Comparison of ENCODE assay signal across 1 cellular context in genomic region chr9:34610434-34611206, GRCh38.
A peak's percentile ranks its signal among the peaks of the same experiment; 100 is the strongest.
TF ChIP-seq lines count a peak whose summit lies in the region.

No MANE protein-coding gene starts in this region.

TF ChIP-seq in K562, 482 proteins besides CTCF, POLR2A, EP300 and RAD21:
- TF ChIP-seq CBFB (CRISPR knock-in tag; IDR thresholded peaks at IDR 0.05), result no peak
- TF ChIP-seq MAX (CRISPR knock-in tag; IDR thresholded peaks at IDR 0.05), result 0 out of 2 replicates have a peak, but pooled peaks have one; percentile 19
- peak; percentile 57; the same call in 1 of the 2 replicates for TF ChIP-seq RBFOX2 (IDR thresholded peaks at IDR 0.05; ENCODE audit: low read depth, low read length)
- TF ChIP-seq MEIS2 (IDR thresholded peaks at IDR 0.05; ENCODE audit: partially characterized antibody), result peak; percentile 26
- no peak for TF ChIP-seq PBX2 (CRISPR knock-in tag; IDR thresholded peaks at IDR 0.05; ENCODE audit: low read depth)
- TF ChIP-seq PBX2 (tag; conservative IDR thresholded peaks at IDR 0.05; ENCODE audit: low read depth), result 0 out of 2 replicates have a peak, but pooled peaks have one; percentile 20
- peak in 1 of 2 experiments; percentile 88; a peak in 2 of 4 replicates for TF ChIP-seq SRF (CRISPR knock-in tag; IDR thresholded peaks at IDR 0.05)
- no peak for TF ChIP-seq ZZZ3 (IDR thresholded peaks at IDR 0.05)
- peak; percentile 57; the same call in 1 of the 2 replicates for TF ChIP-seq POLR2G (IDR thresholded peaks at IDR 0.05; ENCODE audit: low read depth, low read length)
- TF ChIP-seq GABPB1 (CRISPR knock-in tag; IDR thresholded peaks at IDR 0.05), result 0 out of 2 replicates have a peak, but pooled peaks have one; percentile 17
TF ChIP-seq in K562: peak in this region for 7.
